In genomic region chr14:102078840-102079699, GRCh38 we compare ENCODE assay signal across 16 cellular contexts. TPM values are rescaled to one million over a fixed set of nuclear protein-coding genes. Genes with fewer than 3 reads are reported as not detected.
DNase-seq lines count a peak whose midpoint lies in the region; ATAC-seq and TF ChIP-seq lines count a peak whose summit lies in the region.
"Had no signal": no experiment of that assay in that cellular context is flagged by ENCODE, and none has a peak within 500 bp of the region (broad histone marks: within the 10 kb centered on the region; RNA-seq: fewer than 3 reads in every experiment).

No MANE protein-coding gene starts in this region.

- no peaks in the 10 kb centered on the region for H3K9me3 ChIP-seq in PC-3 (ENCODE audit: low read length)
- no peaks in the 10 kb centered on the region for H3K9me3 ChIP-seq in colonic mucosa
- H3K9me3 ChIP-seq: mucosa of descending colon, psoas muscle had no signal

- no peak overlapping the region for H3K4me2 ChIP-seq in PC-3 (ENCODE audit: low read length)

- CTCF ChIA-PET in PC-3 (lab: Charles Lee), result no interaction called here

- BruUV-seq in PC-3 (replicated peaks; lab: Mats Ljungman, UMichigan), result no TSS peak

- H3K9ac ChIP-seq in PC-3 (ENCODE audit: low read length) (no peak overlapping the region), colonic mucosa (ENCODE audit: low read depth in 2 of 2, low read length in 2 of 2) (no peak overlapping the region)

- H3K27me3 ChIP-seq in PC-3 (ENCODE audit: low read length) (no peaks in the 10 kb centered on the region), colonic mucosa (no peaks in the 10 kb centered on the region)
- H3K27me3 ChIP-seq: brain microvascular endothelial cell had no signal

- peak; percentile 11 for ATAC-seq in PC-3
- ATAC-seq in HG02571 (IDR thresholded peaks at IDR 0.05; ENCODE audit: unreplicated experiment), result no peak
- no peak for ATAC-seq in GM18520 (IDR thresholded peaks at IDR 0.05; ENCODE audit: unreplicated experiment)
- ATAC-seq: mucosa of descending colon had no signal

- peaks cover 46% of the 10 kb centered on the region for H4K20me1 ChIP-seq in PC-3 (ENCODE audit: low read length)

- H3K36me3 ChIP-seq in PC-3 (ENCODE audit: low read depth, low read length) (peaks cover 48% of the 10 kb centered on the region), colonic mucosa (peaks cover 17% of the 10 kb centered on the region)

- peak overlapping the region; percentile 89 for H3K27ac Mint-ChIP-seq in activated T-cell treated with anti-CD3 and anti-CD28 coated beads, Interleukin-2, amount 50 U/mL, for 24 hours
- H3K27ac Mint-ChIP-seq: activated B cell treated with CpG ODN at 0.5 μM for 24 hours had no signal

- H3K9me3 Mint-ChIP-seq in activated T-cell treated with anti-CD3 and anti-CD28 coated beads, Interleukin-2, amount 50 U/mL, for 24 hours, result no peaks in the 10 kb centered on the region
- H3K9me3 Mint-ChIP-seq: activated B cell treated with CpG ODN at 0.5 μM for 24 hours had no signal

- no peak overlapping the region for H3K27ac ChIP-seq in PC-3 (ENCODE audit: low read length)
- no peak overlapping the region for H3K27ac ChIP-seq in colonic mucosa
- H3K27ac ChIP-seq: brain microvascular endothelial cell, psoas muscle had no signal

- no peak for DNase-seq in activated T-cell treated with anti-CD3 and anti-CD28 coated beads, Interleukin-2, amount 50 U/mL, for 24 hours
- DNase-seq in activated T-cell treated with anti-CD3 and anti-CD28 coated beads, Interleukin-2, amount 50 U/mL, for 48 hours, result no peak
- DNase-seq in PC-3 (peak; percentile 27), colonic mucosa (peak; percentile 20), pons (ENCODE audit: low spot score) (peak; percentile 74), GF-D8 (lab: John Stamatoyannopoulos, UW) (no peak)
- DNase-seq: activated B cell treated with CpG ODN at 0.5 μM for 24 hours; activated T-cell treated with anti-CD3 and anti-CD28 coated beads, Interleukin-2, amount 50 U/mL, for 4 hours; brain microvascular endothelial cell; effector CD4-positive, alpha-beta T cell; NCI-H187 treated with DMSO at 0.1 percent for 48 hours; stimulated activated CD4-positive, alpha-beta T cell treated with anti-CD3 and anti-CD28 coated beads, Interleukin-15, amount 100 ng/mL, for 24 hours had no signal

- H3K4me1 ChIP-seq in PC-3 (ENCODE audit: insufficient read depth, low read length) (peaks cover 26% of the 10 kb centered on the region), colonic mucosa (peaks cover 4% of the 10 kb centered on the region)

- no peak overlapping the region for H3K4me3 Mint-ChIP-seq in activated T-cell treated with anti-CD3 and anti-CD28 coated beads, Interleukin-2, amount 50 U/mL, for 24 hours
- H3K4me3 Mint-ChIP-seq: activated B cell treated with CpG ODN at 0.5 μM for 24 hours; activated T-cell treated with anti-CD3 and anti-CD28 coated beads, Interleukin-2, amount 50 U/mL, for 4 hours had no signal

- POLR2A ChIA-PET in PC-3 (lab: Charles Lee; ENCODE audit: unreplicated experiment), result no interaction called here

- peaks cover 37% of the 10 kb centered on the region for H3F3A ChIP-seq in PC-3 (ENCODE audit: low read length, unreplicated experiment)

- H2AFZ ChIP-seq in PC-3 (ENCODE audit: low read length), result no peak overlapping the region

- H3K4me3 ChIP-seq in PC-3 (ENCODE audit: low read length) (no peak overlapping the region), colonic mucosa (no peak overlapping the region)
- H3K4me3 ChIP-seq: mucosa of descending colon, psoas muscle had no signal

- H3K9me2 ChIP-seq in PC-3 (replicated peaks; ENCODE audit: low read length), result no peaks in the 10 kb centered on the region

- TF ChIP-seq CTCF in PC-3 (conservative IDR thresholded peaks at IDR 0.05; ENCODE audit: low read depth, low read length) (no peak), colonic mucosa (IDR thresholded peaks at IDR 0.05) (no peak)

- intact Hi-C loops in PC-3 (cut with micrococcal nuclease) (no loop called here), colonic mucosa (cut with DNase I) (no loop called here)

- peaks cover 83% of the 10 kb centered on the region for H3K36me3 Mint-ChIP-seq in activated T-cell treated with anti-CD3 and anti-CD28 coated beads, Interleukin-2, amount 50 U/mL, for 24 hours (ENCODE audit: low read depth)

- H3K4me1 Mint-ChIP-seq in activated T-cell treated with anti-CD3 and anti-CD28 coated beads, Interleukin-2, amount 50 U/mL, for 24 hours (ENCODE audit: low read depth), result peaks cover 41% of the 10 kb centered on the region

- peaks cover 26% of the 10 kb centered on the region for H3K79me2 ChIP-seq in PC-3 (ENCODE audit: low read length)

- no peaks in the 10 kb centered on the region for H3K27me3 Mint-ChIP-seq in activated T-cell treated with anti-CD3 and anti-CD28 coated beads, Interleukin-2, amount 50 U/mL, for 24 hours
- H3K27me3 Mint-ChIP-seq: activated B cell treated with CpG ODN at 0.5 μM for 24 hours had no signal

RNA-seq across cellular contexts. Expression of gene HSP90AA1, which starts 7.8 kb away (rescaled TPM):
- total RNA-seq in PC-3 (2014; rRNA removed) (671 and 785 TPM in 2 replicates), colonic mucosa (1,000 to 10,000 TPM in 1 of 2 donors, 100 to 1,000 TPM in 1; 357 to 1,349 TPM)

Comparison
In these comparisons a context has a peak if more than half of its experiments do, and no peak if none do; other contexts are left out.
1. DNase-seq: peak in PC-3 (single experiment), colonic mucosa (single experiment) and pons (single experiment); none in activated T-cell treated with anti-CD3 and anti-CD28 coated beads, Interleukin-2, amount 50 U/mL, for 24 hours (single experiment), activated T-cell treated with anti-CD3 and anti-CD28 coated beads, Interleukin-2, amount 50 U/mL, for 48 hours (0 of 2) and GF-D8 (single experiment).